Comparison of ENCODE assay signal across 8 cellular contexts in genomic region chr7:140479062-140479738, GRCh38. TPM values are rescaled to one million over a fixed set of nuclear protein-coding genes. Genes with fewer than 3 reads are reported as not detected.
DNase-seq lines count a peak whose midpoint lies in the region; ATAC-seq and TF ChIP-seq lines count a peak whose summit lies in the region.

TSS of gene MKRN1 (minus strand) at chr7:140479505. CDS start at chr7:140479344, 161 bp downstream.

- H3K4me1 ChIP-seq in HUES64 (ENCODE audit: insufficient read depth, low read length) (peaks cover 26% of the 10 kb centered on the region), OCI-LY1 (ENCODE audit: insufficient read depth, low read length, severe bottlenecking) (peaks cover 26% of the 10 kb centered on the region)

- H3K27ac ChIP-seq in HUES64 (ENCODE audit: low read depth, low read length), result peak within 1 kb of the TSS; percentile 93
- H3K27ac ChIP-seq in OCI-LY1 (ENCODE audit: low read depth, low read length, poor library complexity, severe bottlenecking), result peak within 1 kb of the TSS; percentile 21

- H3K36me3 Mint-ChIP-seq in Calu3 (ENCODE audit: insufficient read depth, unreplicated experiment) (peaks cover 24% of the 10 kb centered on the region), endothelial cell (ENCODE audit: low read depth, unreplicated experiment) (peaks cover 4% of the 10 kb centered on the region)

- H4K20me1 ChIP-seq in OCI-LY1 (ENCODE audit: insufficient read depth, low read length), result peaks cover 3% of the 10 kb centered on the region; the same call in 1 of the 2 replicates

- peak; percentile 97 for DNase-seq in Calu3
- peak; percentile 96 for DNase-seq in activated CD8-positive, alpha-beta memory T cell treated with anti-CD3 and anti-CD28 coated beads, Interleukin-2, amount 50 U/mL, for 48 hours
- DNase-seq in endothelial cell (ENCODE audit: low spot score), result peak; percentile 88
- DNase-seq in midbrain (lab: John Stamatoyannopoulos, UW), result peak; percentile 96
- peak; percentile 87 to 89 for DNase-seq in stimulated activated CD8-positive, alpha-beta memory T cell treated with anti-CD3 and anti-CD28 coated beads, Interleukin-2, amount 100 ng/mL, for 1 hour (ENCODE audit: low read depth in 2 of 2)

- H3K9ac ChIP-seq in HUES64 (ENCODE audit: low read depth, low read length), result peak within 1 kb of the TSS; percentile 93
- peak within 1 kb of the TSS; percentile 75 for H3K9ac ChIP-seq in OCI-LY1 (ENCODE audit: low read length)

- under 1% methylated on average over 71 of the region's 71 CpGs for WGBS in HUES64

- CTCF ChIA-PET in Calu3 (lab: Charles Lee), result no interaction called here

- H3K27ac Mint-ChIP-seq in Calu3 (ENCODE audit: unreplicated experiment) (peak within 1 kb of the TSS; percentile 84), endothelial cell (ENCODE audit: unreplicated experiment) (peak within 1 kb of the TSS; percentile 96)

- no peaks in the 10 kb centered on the region for H3K9me2 ChIP-seq in OCI-LY1 (ENCODE audit: low read depth, low read length)

- H3F3A ChIP-seq in OCI-LY1 (ENCODE audit: insufficient read depth, low read length), result no peaks in the 10 kb centered on the region

- peak within 1 kb of the TSS; percentile 38; the same call in 1 of the 2 replicates for H2AFZ ChIP-seq in OCI-LY1 (ENCODE audit: low read length)

- H3K27me3 Mint-ChIP-seq in Calu3 (ENCODE audit: unreplicated experiment), result no peaks in the 10 kb centered on the region
- H3K27me3 Mint-ChIP-seq in endothelial cell (ENCODE audit: unreplicated experiment), result peaks cover 9% of the 10 kb centered on the region

- H3K4me3 ChIP-seq in HUES64 (ENCODE audit: low read length), result peak within 1 kb of the TSS; percentile 98
- H3K4me3 ChIP-seq in OCI-LY1 (ENCODE audit: low read depth, low read length, poor library complexity, severe bottlenecking), result peak within 1 kb of the TSS; percentile 75

- peaks cover 34% of the 10 kb centered on the region for H3K79me2 ChIP-seq in OCI-LY1 (ENCODE audit: insufficient read depth, low read length)

- peak within 1 kb of the TSS; percentile 77 for H3K4me3 Mint-ChIP-seq in Calu3 (ENCODE audit: low read depth, unreplicated experiment)
- peak within 1 kb of the TSS; percentile 99 for H3K4me3 Mint-ChIP-seq in endothelial cell (ENCODE audit: unreplicated experiment)

- peak; percentile 92 for ATAC-seq in GM21447 (IDR thresholded peaks at IDR 0.05; ENCODE audit: unreplicated experiment)

- H3K9me3 Mint-ChIP-seq in Calu3 (ENCODE audit: low read depth, unreplicated experiment) (no peaks in the 10 kb centered on the region), endothelial cell (ENCODE audit: unreplicated experiment) (no peaks in the 10 kb centered on the region)

- H3K9me3 ChIP-seq in HUES64 (ENCODE audit: insufficient read depth, low read depth, low read length), result no peaks in the 10 kb centered on the region
- H3K9me3 ChIP-seq in OCI-LY1 (ENCODE audit: low read length), result no peaks in the 10 kb centered on the region

- peak within 1 kb of the TSS; percentile 74 for H3K4me2 ChIP-seq in OCI-LY1 (ENCODE audit: low read length)

- H3K4me1 Mint-ChIP-seq in Calu3 (ENCODE audit: low read depth, unreplicated experiment) (no peaks in the 10 kb centered on the region), endothelial cell (ENCODE audit: unreplicated experiment) (peaks cover 25% of the 10 kb centered on the region)

- no peak for TF ChIP-seq CTCF in Calu3 (IDR thresholded peaks at IDR 0.05; ENCODE audit: unreplicated experiment)
- no peak for TF ChIP-seq CTCF in OCI-LY1 (IDR thresholded peaks at IDR 0.05; ENCODE audit: low read length)
- no peak for TF ChIP-seq CTCF in endothelial cell (IDR thresholded peaks at IDR 0.05; ENCODE audit: unreplicated experiment)

- H3K36me3 ChIP-seq in HUES64 (ENCODE audit: insufficient read depth, low read length) (no peaks in the 10 kb centered on the region), OCI-LY1 (ENCODE audit: insufficient read depth, low read length) (no peaks in the 10 kb centered on the region)

- intact Hi-C loops in Calu3 (cut with micrococcal nuclease; ENCODE audit: unreplicated experiment), result loop anchor here (5.0 to 10.0 kb wide), 3 partner anchors 33 to 422 kb away; partner anchors contain the start of gene KDM7A

- H3K27me3 ChIP-seq in HUES64 (ENCODE audit: insufficient read depth, low read length) (no peaks in the 10 kb centered on the region), OCI-LY1 (ENCODE audit: insufficient read depth, low read length) (no peaks in the 10 kb centered on the region)

- BruUV-seq in Calu3 (replicated peaks; lab: Mats Ljungman, UMichigan), result no TSS peak

RNA-seq across cellular contexts. Expression of gene MKRN1, which starts in this region (rescaled TPM):
- total RNA-seq in Calu3 (2022) (83.9 and 85.3 TPM in 2 replicates), endothelial cell (ENCODE audit: unreplicated experiment) (79.9 TPM)
- polyA plus RNA-seq in HUES64 (2013, experiment 1 of 2), result 45.8 TPM
- 51.1 TPM for polyA plus RNA-seq in HUES64 (2013, experiment 2 of 2)

Comparison
In these comparisons a context has a peak if more than half of its experiments do, and no peak if none do; other contexts are left out.
1. Peak in every context shown above with its lines: DNase-seq, ATAC-seq, H3K4me3 ChIP-seq and H3K27ac ChIP-seq.